ENCODE assay signal across 19 cellular contexts in genomic region chr13:93558637-93559036, GRCh38.
DNase-seq lines count a peak whose midpoint lies in the region; ATAC-seq lines count a peak whose summit lies in the region.
"Had no signal": no experiment of that assay in that cellular context is flagged by ENCODE, and none has a peak within 500 bp of the region (broad histone marks: within the 10 kb centered on the region; RNA-seq: fewer than 3 reads in every experiment).

No MANE protein-coding gene starts in this region.

- peak in 2 of 3 experiments; percentile 15 to 73 for DNase-seq in NCI-H1417 (lab: John Stamatoyannopoulos, UW)
- DNase-seq in NCI-H1417 treated with DMSO at 0.1 percent for 48 hours (lab: John Stamatoyannopoulos, UW) = no peak
- DNase-seq in H4 (ENCODE audit: low spot score) = peak; percentile 14
- DNase-seq in NCI-H748 (lab: John Stamatoyannopoulos, UW; ENCODE audit: unreplicated experiment) = peak; percentile 88
- DNase-seq in iris pigment epithelial cell (ENCODE audit: low read depth) = peak; percentile 20
- no peak for DNase-seq in activated CD8-positive, alpha-beta memory T cell treated with anti-CD3 and anti-CD28 coated beads, Interleukin-2, amount 50 U/mL, for 4 hours
- DNase-seq: H7, KG1, NCI-H1092 treated with DMSO at 0.1 percent for 48 hours, NCI-H1694 treated with DMSO at 0.1 percent for 48 hours, NCI-H226, NCI-H524 treated with DMSO at 0.1 percent for 48 hours, PC-9, RPMI8226, SHP77, SW 1271, T-helper 17 cell had no signal

- ATAC-seq in GM21447 (IDR thresholded peaks at IDR 0.05; ENCODE audit: unreplicated experiment) (no peak), HG02571 (IDR thresholded peaks at IDR 0.05; ENCODE audit: unreplicated experiment) (no peak)
- ATAC-seq: T-helper 17 cell had no signal

Comparison
In these comparisons a context has a peak if more than half of its experiments do, and no peak if none do; other contexts are left out.
1. DNase-seq: peak in NCI-H1417 (2 of 3), H4 (single experiment), NCI-H748 (single experiment) and iris pigment epithelial cell (single experiment); none in NCI-H1417 treated with DMSO at 0.1 percent for 48 hours (single experiment) and activated CD8-positive, alpha-beta memory T cell treated with anti-CD3 and anti-CD28 coated beads, Interleukin-2, amount 50 U/mL, for 4 hours (single experiment).